ENCODE assay signal across 13 cellular contexts in genomic region chr5:122985954-122986721, GRCh38. TPM values are rescaled to one million over a fixed set of nuclear protein-coding genes. Genes with fewer than 3 reads are reported as not detected.
DNase-seq lines count a peak whose midpoint lies in the region; ATAC-seq and TF ChIP-seq lines count a peak whose summit lies in the region.
"Had no signal": no experiment of that assay in that cellular context is flagged by ENCODE, and none has a peak within 500 bp of the region (broad histone marks: within the 10 kb centered on the region; RNA-seq: fewer than 3 reads in every experiment).

No MANE protein-coding gene starts in this region.

- no peaks in the 10 kb centered on the region for H3K9me2 ChIP-seq in MM.1S (replicated peaks; ENCODE audit: insufficient read depth, low read length)

- H3K4me3 ChIP-seq in MM.1S (ENCODE audit: low read length) (no peak overlapping the region), prostate gland (no peak overlapping the region)

- no peaks in the 10 kb centered on the region for H3K79me2 ChIP-seq in MM.1S (ENCODE audit: low read length)

- H3K4me1 ChIP-seq in MM.1S (ENCODE audit: low read length) (no peaks in the 10 kb centered on the region), prostate gland (replicated peaks) (no peaks in the 10 kb centered on the region)

- TF ChIP-seq CTCF in MM.1S (IDR thresholded peaks at IDR 0.05; ENCODE audit: low read length): no peak
- no peak for TF ChIP-seq CTCF in prostate gland (IDR thresholded peaks at IDR 0.05)

- H3K9me3 Mint-ChIP-seq in natural killer cell treated with Interleukin-12 subunit alpha and Interleukin-12 subunit beta and Interleukin-15 and Interleukin-18, amount 100 ng/mL, for 72 hours: no peaks in the 10 kb centered on the region
- H3K9me3 Mint-ChIP-seq: brain had no signal

- H3K27ac Mint-ChIP-seq in natural killer cell treated with Interleukin-12 subunit alpha and Interleukin-12 subunit beta and Interleukin-15 and Interleukin-18, amount 100 ng/mL, for 72 hours: no peak overlapping the region
- H3K27ac Mint-ChIP-seq: brain had no signal

- H3K27me3 ChIP-seq in MM.1S (replicated peaks; ENCODE audit: insufficient read depth, low read length) (no peaks in the 10 kb centered on the region), prostate gland (replicated peaks; ENCODE audit: insufficient read depth) (no peaks in the 10 kb centered on the region)

- H2AFZ ChIP-seq in MM.1S (ENCODE audit: low read length): no peak overlapping the region

- H3K4me2 ChIP-seq in MM.1S (ENCODE audit: low read depth, low read length): no peak overlapping the region

- no peaks in the 10 kb centered on the region for H3K9me3 ChIP-seq in MM.1S (replicated peaks; ENCODE audit: insufficient read depth, low read length)
- no peaks in the 10 kb centered on the region for H3K9me3 ChIP-seq in prostate gland

- peak; percentile 90 for ATAC-seq in GM18517 (IDR thresholded peaks at IDR 0.05; ENCODE audit: unreplicated experiment)
- ATAC-seq in GM21381 (IDR thresholded peaks at IDR 0.05; ENCODE audit: unreplicated experiment): peak; percentile 92
- ATAC-seq in HG03045 (IDR thresholded peaks at IDR 0.05; ENCODE audit: unreplicated experiment): peak; percentile 91
- ATAC-seq in natural killer cell treated with Interleukin-12 subunit alpha and Interleukin-12 subunit beta and Interleukin-15 and Interleukin-18, amount 100 ng/mL, for 72 hours: no peak

- H3K36me3 Mint-ChIP-seq in natural killer cell treated with Interleukin-12 subunit alpha and Interleukin-12 subunit beta and Interleukin-15 and Interleukin-18, amount 100 ng/mL, for 72 hours: no peaks in the 10 kb centered on the region
- H3K36me3 Mint-ChIP-seq: brain had no signal

- no peaks in the 10 kb centered on the region for H3F3A ChIP-seq in MM.1S (ENCODE audit: insufficient read depth, low read length)

- no peak for TF ChIP-seq POLR2A in prostate gland (IDR thresholded peaks at IDR 0.05)

- WGBS in prostate gland: 99% methylated on average over 2 of the region's 2 CpGs

- no peak overlapping the region for H3K4me3 Mint-ChIP-seq in natural killer cell treated with Interleukin-12 subunit alpha and Interleukin-12 subunit beta and Interleukin-15 and Interleukin-18, amount 100 ng/mL, for 72 hours
- H3K4me3 Mint-ChIP-seq: brain had no signal

- no peak overlapping the region for H3K9ac ChIP-seq in MM.1S (ENCODE audit: low read length)

- no peaks in the 10 kb centered on the region for H4K20me1 ChIP-seq in MM.1S (ENCODE audit: insufficient read depth, low read length)

- peaks cover 0 to 2% of the 10 kb centered on the region in 2 donors for H3K27me3 Mint-ChIP-seq in natural killer cell treated with Interleukin-12 subunit alpha and Interleukin-12 subunit beta and Interleukin-15 and Interleukin-18, amount 100 ng/mL, for 72 hours

- no peaks in the 10 kb centered on the region for H3K4me1 Mint-ChIP-seq in natural killer cell treated with Interleukin-12 subunit alpha and Interleukin-12 subunit beta and Interleukin-15 and Interleukin-18, amount 100 ng/mL, for 72 hours (ENCODE audit: low read depth in 2 of 2)
- H3K4me1 Mint-ChIP-seq: brain had no signal

- DNase-seq in NOMO-1 treated with dmso at 0.1 percent for 144 hours (lab: John Stamatoyannopoulos, UW; ENCODE audit: unreplicated experiment) (peak; percentile 66), NCI-H187 treated with DMSO at 0.1 percent for 48 hours (lab: John Stamatoyannopoulos, UW) (no peak), MM.1S (no peak), prostate gland (ENCODE audit: low spot score) (no peak)
- DNase-seq in natural killer cell treated with Interleukin-12 subunit alpha and Interleukin-12 subunit beta and Interleukin-15 and Interleukin-18, amount 100 ng/mL, for 72 hours (ENCODE audit: low spot score): no peak
- DNase-seq: NCI-H345; occipital lobe; stimulated activated CD4-positive, alpha-beta T cell treated with anti-CD3 and anti-CD28 coated beads, Interleukin-1b, Interleukin-23, amount 100 ng/mL, for 48 hours; T-helper 1 cell had no signal

- intact Hi-C loops in prostate gland (cut with DNase I): no loop called here

- H3K36me3 ChIP-seq in MM.1S (replicated peaks; ENCODE audit: insufficient read depth, low read length) (no peaks in the 10 kb centered on the region), prostate gland (no peaks in the 10 kb centered on the region)

- H3K27ac ChIP-seq in MM.1S (ENCODE audit: low read length) (no peak overlapping the region), prostate gland (no peak overlapping the region)

RNA-seq across cellular contexts. Expression of gene PPIC, which starts 50.4 kb away (rescaled TPM):
- total RNA-seq in natural killer cell treated with Interleukin-12 subunit alpha and Interleukin-12 subunit beta and Interleukin-15 and Interleukin-18, amount 100 ng/mL, for 72 hours: not detected
- total RNA-seq in prostate gland: 10 to 100 TPM; 11.5 to 20.9 TPM

Comparison
In these comparisons a context has a peak if more than half of its experiments do, and no peak if none do; other contexts are left out.
1. ATAC-seq: peak in GM18517 (single experiment), GM21381 (single experiment) and HG03045 (single experiment); none in natural killer cell treated with Interleukin-12 subunit alpha and Interleukin-12 subunit beta and Interleukin-15 and Interleukin-18, amount 100 ng/mL, for 72 hours (0 of 2).
2. RNA of gene PPIC, which starts 50.4 kb away (total RNA-seq): 11.5 to 20.9 TPM in prostate gland; not detected in natural killer cell treated with Interleukin-12 subunit alpha and Interleukin-12 subunit beta and Interleukin-15 and Interleukin-18, amount 100 ng/mL, for 72 hours; every median in the first group is over 10 times any median in the second.